In the genomic region with DNA sequence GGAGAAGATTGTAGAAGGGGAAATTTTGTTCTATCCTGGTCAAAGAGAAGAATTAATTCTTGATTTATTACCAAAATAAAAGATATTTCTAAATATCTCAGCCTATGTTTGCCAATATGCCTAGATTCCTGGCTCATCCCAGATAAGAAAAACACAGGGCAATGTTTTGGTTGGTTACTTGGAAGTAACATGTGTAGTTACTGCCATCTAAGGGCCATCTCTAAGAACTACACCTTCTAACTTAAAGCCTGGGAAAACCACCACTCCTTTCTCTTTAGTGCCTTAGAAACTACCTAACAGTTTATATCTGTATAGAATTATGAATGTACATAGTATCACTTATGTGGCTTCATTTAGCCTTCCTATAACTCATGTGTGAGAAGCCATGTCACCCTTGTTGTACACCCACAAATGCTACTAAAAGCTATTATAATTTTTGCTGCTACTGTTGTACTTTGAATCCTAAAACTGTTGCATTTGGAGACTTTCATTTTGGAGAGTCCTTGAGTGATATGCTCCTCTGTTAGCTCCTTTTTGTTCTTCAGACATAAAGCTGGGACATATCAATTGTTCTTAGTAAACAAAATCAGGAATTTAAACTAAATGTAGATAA, we compare ENCODE assay signal across 8 cellular contexts. TPM values are rescaled to one million over a fixed set of nuclear protein-coding genes. Genes with fewer than 3 reads are reported as not detected.
DNase-seq lines count a peak whose midpoint lies in the region; ATAC-seq, FAIRE-seq and TF ChIP-seq lines count a peak whose summit lies in the region.

No MANE protein-coding gene starts in this region.

- H3K9me1 ChIP-seq in K562 (ENCODE audit: control insufficient read depth, insufficient read depth, low read length) = no peaks in the 10 kb centered on the region

- H3K36me3 ChIP-seq in BE2C (no peaks in the 10 kb centered on the region), H7 (replicated peaks; ENCODE audit: control insufficient read depth, insufficient read depth, low read length) (no peaks in the 10 kb centered on the region), K562 (ENCODE audit: control insufficient read depth, insufficient read depth, low read length) (no peaks in the 10 kb centered on the region), iPS DF 6.9 (ENCODE audit: control insufficient read depth, insufficient read depth, low read length) (no peaks in the 10 kb centered on the region)

- H3K9me3 ChIP-seq in BE2C (no peaks in the 10 kb centered on the region), K562 (replicated peaks; ENCODE audit: control insufficient read depth, insufficient read depth, low read depth, low read length) (no peaks in the 10 kb centered on the region), iPS DF 6.9 (ENCODE audit: control insufficient read depth, insufficient read depth, low read length) (no peaks in the 10 kb centered on the region)

- no peak overlapping the region for H2AFZ ChIP-seq in K562 (ENCODE audit: low read depth, low read length)

- H3K4me1 ChIP-seq in BE2C (no peaks in the 10 kb centered on the region), K562 (replicated peaks in 1 of 2; ENCODE audit: control insufficient read depth in 2 of 2, insufficient read depth in 2 of 2, low read length in 2 of 2) (peaks cover 0 to 9% of the 10 kb centered on the region in 2 experiments; a peak in 3 of 5 replicates), iPS DF 6.9 (ENCODE audit: control insufficient read depth, insufficient read depth, low read length) (no peaks in the 10 kb centered on the region)

- TF ChIP-seq CTCF in BE2C (IDR thresholded peaks at IDR 0.05; ENCODE audit: low read depth, low read length) (peak; percentile 69), K562 (IDR thresholded peaks at IDR 0.05 in 2 of 3, conservative IDR thresholded peaks at IDR 0.05 in 1 of 3; ENCODE audit: insufficient read depth in 2 of 3, low read depth in 1 of 3, low read length in 3 of 3) (peak; percentile 48 to 79 (median 66); a peak in 5 of 6 replicates)

- no peak overlapping the region for H3K9ac ChIP-seq in K562 (ENCODE audit: insufficient read depth in 1 of 2, low read depth in 2 of 2, low read length in 2 of 2)

- H3K36me3 Mint-ChIP-seq in stimulated activated effector memory CD8-positive, alpha-beta T cell treated with anti-CD3 and anti-CD28 coated beads, Interleukin-12 subunit alpha, Interleukin-12 subunit beta, amount 100 ng/mL, for 72 hours = peaks cover 89% of the 10 kb centered on the region

- DNase-seq in BE2C (no peak), H7 (peak; percentile 40), NCI-H748 (lab: John Stamatoyannopoulos, UW; ENCODE audit: unreplicated experiment) (peak; percentile 40), K562 (ENCODE audit: extremely low read depth in 1 of 4, low spot score in 3 of 4) (peak; percentile 60 to 68 (median 62)), iPS DF 6.9 (ENCODE audit: low read depth, low spot score) (peak; percentile 16)
- no peak for DNase-seq in stimulated activated effector memory CD8-positive, alpha-beta T cell treated with anti-CD3 and anti-CD28 coated beads, Interleukin-12 subunit alpha, Interleukin-12 subunit beta, amount 100 ng/mL, for 72 hours (ENCODE audit: low spot score in 2 of 2)
- DNase-seq in stimulated activated CD4-positive, alpha-beta T cell treated with anti-CD3 and anti-CD28 coated beads, Interleukin-15, amount 100 ng/mL, for 24 hours = no peak

- POLR2A ChIA-PET in K562 (lab: Yijun Ruan, JAX) = no interaction called here

- peak; percentile 87 to 89 for TF ChIP-seq RAD21 in K562 (CRISPR knock-in tag; conservative IDR thresholded peaks at IDR 0.05 in 1 of 2, IDR thresholded peaks at IDR 0.05 in 1 of 2)

- ATAC-seq in K562 = peak; percentile 73
- peak; percentile 37 for ATAC-seq in stimulated activated effector memory CD8-positive, alpha-beta T cell treated with anti-CD3 and anti-CD28 coated beads, Interleukin-12 subunit alpha, Interleukin-12 subunit beta, amount 100 ng/mL, for 72 hours
- ATAC-seq in GM19324 (IDR thresholded peaks at IDR 0.05; ENCODE audit: low FRiP score, unreplicated experiment) = no peak

- H3K27ac ChIP-seq in K562 (ENCODE audit: extremely low read depth, low read depth, low read length) (no peak overlapping the region), iPS DF 6.9 (ENCODE audit: low read length) (no peak overlapping the region)

- no peak for TF ChIP-seq EP300 in K562 (IDR thresholded peaks at IDR 0.05; ENCODE audit: low read length)

- H3K9me3 Mint-ChIP-seq in stimulated activated effector memory CD8-positive, alpha-beta T cell treated with anti-CD3 and anti-CD28 coated beads, Interleukin-12 subunit alpha, Interleukin-12 subunit beta, amount 100 ng/mL, for 72 hours = no peaks in the 10 kb centered on the region

- peaks cover 44% of the 10 kb centered on the region for H3K4me1 Mint-ChIP-seq in stimulated activated effector memory CD8-positive, alpha-beta T cell treated with anti-CD3 and anti-CD28 coated beads, Interleukin-12 subunit alpha, Interleukin-12 subunit beta, amount 100 ng/mL, for 72 hours

- H4K20me1 ChIP-seq in K562 (replicated peaks; ENCODE audit: control insufficient read depth, insufficient read depth, low read length) = no peaks in the 10 kb centered on the region

- H3K4me3 ChIP-seq in BE2C (ENCODE audit: low read depth, low read length) (no peak overlapping the region), H7 (ENCODE audit: insufficient read depth, low read depth, low read length) (no peak overlapping the region), K562 (no peak overlapping the region), iPS DF 6.9 (ENCODE audit: low read length) (no peak overlapping the region)

- no TSS peak for BruUV-seq in K562 (replicated peaks; lab: Mats Ljungman, UMichigan)

- H3K27me3 ChIP-seq in BE2C (no peaks in the 10 kb centered on the region), H7 (ENCODE audit: control insufficient read depth, insufficient read depth, low read length) (no peaks in the 10 kb centered on the region), K562 (ENCODE audit: control insufficient read depth in 2 of 2, insufficient read depth in 2 of 2, low read length in 2 of 2) (no peaks in the 10 kb centered on the region; a peak in 1 of 5 replicates), iPS DF 6.9 (ENCODE audit: control insufficient read depth, insufficient read depth, low read length) (no peaks in the 10 kb centered on the region)

- intact Hi-C loops in K562 (cut with micrococcal nuclease) = loop anchor here (2.0 to 10.0 kb wide), 4 partner anchors 73 to 1107 kb away; no protein-coding TSS in a partner anchor

- FAIRE-seq in K562 (lab: Jason Lieb, UNC) = peak; percentile 88

- in situ Hi-C loops in K562 (cut with MboI) = no loop called here

- CTCF ChIA-PET in K562 (lab: Yijun Ruan, JAX; ENCODE audit: low intra/inter-chr PET ratio) = interaction anchor here (0.6 to 1.7 kb wide), 4 partner anchors 73 to 869 kb away, joined by 3 to 5 read pairs (median 4); no protein-coding TSS in a partner anchor

- no peak overlapping the region for H3K4me2 ChIP-seq in K562 (ENCODE audit: insufficient read depth, low read length)

- H3K4me3 Mint-ChIP-seq in stimulated activated effector memory CD8-positive, alpha-beta T cell treated with anti-CD3 and anti-CD28 coated beads, Interleukin-12 subunit alpha, Interleukin-12 subunit beta, amount 100 ng/mL, for 72 hours = peak overlapping the region; percentile 79

- no peaks in the 10 kb centered on the region for H3K79me2 ChIP-seq in K562 (ENCODE audit: control insufficient read depth, insufficient read depth, low read length)

- H3K27ac Mint-ChIP-seq in stimulated activated effector memory CD8-positive, alpha-beta T cell treated with anti-CD3 and anti-CD28 coated beads, Interleukin-12 subunit alpha, Interleukin-12 subunit beta, amount 100 ng/mL, for 72 hours = peak overlapping the region; percentile 13

- no peak for TF ChIP-seq POLR2A in K562 (conservative IDR thresholded peaks at IDR 0.05)

TF ChIP-seq in K562, 482 proteins besides CTCF, POLR2A, EP300 and RAD21 (continues in another document):
- no peak for TF ChIP-seq ZNF507 (tag; conservative IDR thresholded peaks at IDR 0.05)
- no peak for TF ChIP-seq CEBPG (CRISPR knock-in tag; IDR thresholded peaks at IDR 0.05)
- peak in 1 of 2 experiments; percentile 30; a peak in 1 of 4 replicates for TF ChIP-seq CEBPG (tag; conservative IDR thresholded peaks at IDR 0.05 in 1 of 2, IDR thresholded peaks at IDR 0.05 in 1 of 2)
- no peak for TF ChIP-seq NFE2 (IDR thresholded peaks at IDR 0.05; ENCODE audit: low read depth)
- no peak for TF ChIP-seq FOXM1 (IDR thresholded peaks at IDR 0.05; ENCODE audit: low read depth)
- no peak for TF ChIP-seq FOXM1 (CRISPR knock-in tag; IDR thresholded peaks at IDR 0.05; ENCODE audit: low read depth)

RNA-seq across cellular contexts. Expression of a gene that starts 4.5 kb away (rescaled TPM):
- not detected for polyA plus RNA-seq in BE2C (2012; ENCODE audit: insufficient read depth, insufficient read length, low read depth)
- total RNA-seq in H7 (2014; rRNA removed; shearing (Covaris generic)) = 0.31 and 0.55 TPM in 2 replicates
- not detected in 2 replicates for total RNA-seq in K562 (2011; cell fraction: chromatin; rRNA removed; ENCODE audit: low replicate concordance)
- not detected in 2 replicates for total RNA-seq in K562 (2011; cell fraction: nucleolus; rRNA removed)
- not detected in 2 replicates for total RNA-seq in K562 (2011; cell fraction: nucleoplasm; rRNA removed)
- 0.08 and 0.86 TPM in 2 replicates for total RNA-seq in K562 (2014; rRNA removed)
- 0.33 TPM in 1 of 2 replicates, not detected in the other for total RNA-seq in K562 (2014; rRNA removed; fragmentation: Illumina TruSeq; extraction: Trizol)
- total RNA-seq in K562 (2015; rRNA removed; fragmentation: Illumina TruSeq; extraction: Trizol) = 0.15 and 0.22 TPM in 2 replicates
- 0.22 TPM in 1 of 2 replicates, not detected in the other for total RNA-seq in K562 (2021)
- 0.10 TPM in 1 of 2 replicates, not detected in the other for polyA plus RNA-seq in K562 (2011; rRNA removed)
- not detected in 2 replicates for polyA plus RNA-seq in K562 (2011; cell fraction: cytosol; rRNA removed)
- polyA plus RNA-seq in K562 (2011; cell fraction: nucleus; rRNA removed) = not detected in 2 replicates
- 0.40 and 0.86 TPM in 2 replicates for polyA plus RNA-seq in K562 (2012)
- polyA plus RNA-seq in K562 (2014; fragmentation: Illumina TruSeq; extraction: Trizol) = 0.12 and 0.18 TPM in 2 replicates
- under 1 TPM; 0.18 to 0.24 TPM for polyA plus RNA-seq in K562 (2014; fragmentation: Nextera tagmentation; extraction: Ambion mirVana)
- 0.95 TPM in 1 of 2 replicates, not detected in the other for polyA plus RNA-seq in K562 (2014; rRNA removed)
- polyA minus RNA-seq in K562 (2011; rRNA and poly(A)+ RNA removed) = 0.18 TPM in 1 of 2 replicates, not detected in the other
- polyA minus RNA-seq in K562 (2011; cell fraction: cytosol; rRNA and poly(A)+ RNA removed) = not detected in 2 replicates
- not detected in 2 replicates for polyA minus RNA-seq in K562 (2011; cell fraction: nucleus; rRNA and poly(A)+ RNA removed)

Comparison
In these comparisons a context has a peak if more than half of its experiments do, and no peak if none do; other contexts are left out.
1. DNase-seq: peak in H7 (single experiment), NCI-H748 (single experiment), K562 (4 of 4) and iPS DF 6.9 (single experiment); none in BE2C (single experiment), stimulated activated effector memory CD8-positive, alpha-beta T cell treated with anti-CD3 and anti-CD28 coated beads, Interleukin-12 subunit alpha, Interleukin-12 subunit beta, amount 100 ng/mL, for 72 hours (0 of 2) and stimulated activated CD4-positive, alpha-beta T cell treated with anti-CD3 and anti-CD28 coated beads, Interleukin-15, amount 100 ng/mL, for 24 hours (single experiment).